In the genomic region with DNA sequence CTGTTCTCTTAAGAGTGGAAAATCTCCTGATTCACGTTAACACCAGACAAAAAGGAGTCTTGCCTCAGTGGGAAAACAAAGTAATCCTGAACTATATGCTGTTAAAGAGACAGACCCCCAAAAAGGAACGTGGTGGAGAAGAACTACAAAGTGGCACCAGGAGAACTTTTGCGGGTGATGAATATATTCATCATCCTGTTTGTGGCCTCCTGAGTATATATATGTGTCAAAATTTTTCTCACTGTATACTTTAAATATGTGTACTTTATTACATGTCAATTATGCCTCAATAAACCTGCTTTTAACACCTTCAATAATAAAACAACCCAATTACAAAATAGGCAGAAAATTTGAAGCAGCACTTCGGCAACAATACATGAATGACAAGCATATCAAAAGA, we compare ENCODE assay signal across 25 cellular contexts.
"Had no signal": no experiment of that assay in that cellular context is flagged by ENCODE, and none has a peak within 500 bp of the region (broad histone marks: within the 10 kb centered on the region; RNA-seq: fewer than 3 reads in every experiment).

No MANE protein-coding gene starts in this region.

- H3K27ac Mint-ChIP-seq: activated CD4-positive, alpha-beta T cell treated with anti-CD3 and anti-CD28 coated beads, Interleukin-2, amount 10 ng/mL, durations not matched to agents 24 days and 14 days; activated CD8-positive, alpha-beta memory T cell treated with anti-CD3 and anti-CD28 coated beads, Interleukin-2, amount 10 ng/mL, durations not matched to agents 7 days and 5 days; activated naive CD4-positive, alpha-beta T cell treated with anti-CD3 and anti-CD28 coated beads, Interleukin-2, amount 50 U/mL, for 24 hours; activated naive CD8-positive, alpha-beta T cell treated with anti-CD3 and anti-CD28 coated beads, Interleukin-2, amount 50 U/mL, for 24 hours; activated T-helper 1 cell treated with anti-CD3 and anti-CD28 coated beads, Interleukin-12 subunit alpha, Interleukin-12 subunit beta, Interleukin-2, Interleukin-4 antibody, amounts not matched to agents 30 ng/mL and 10 ng/mL and 1 ng/mL, durations not matched to agents 14 hours and 24 hours and 36 hours had no signal

- DNase-seq: activated CD4-positive, alpha-beta T cell treated with anti-CD3 and anti-CD28 coated beads for 1 hour; activated CD4-positive, alpha-beta T cell treated with anti-CD3 and anti-CD28 coated beads, Interleukin-2, amount 10 ng/mL, durations not matched to agents 24 days and 14 days; activated CD4-positive, alpha-beta T cell treated with anti-CD3 and anti-CD28 coated beads, Interleukin-2, amount 50 U/mL, for 48 hours; activated CD8-positive, alpha-beta memory T cell treated with anti-CD3 and anti-CD28 coated beads, Interleukin-2, amount 10 ng/mL, durations not matched to agents 7 days and 5 days; activated effector memory CD4-positive, alpha-beta T cell treated with Interleukin-2 at 50 U/mL for 16 hours; activated naive CD4-positive, alpha-beta T cell; activated naive CD8-positive, alpha-beta T cell treated with anti-CD3 and anti-CD28 coated beads, Interleukin-2, amount 50 U/mL, for 24 hours; activated T-cell treated with anti-CD3 and anti-CD28 coated beads, Interleukin-2, amount 50 U/mL, for 24 hours; amniotic stem cell; body of pancreas; NCI-H1092; NCI-H1417; NCI-H1930; NCI-H2171; NCI-H2227 treated with DMSO at 0.1 percent for 48 hours; NCI-H446 treated with DMSO at 0.1 percent for 48 hours; NCI-H526; NCI-H82; SIG-M5; T-helper 1 cell had no signal

- H3K36me3 ChIP-seq: ascending aorta had no signal

- H3K9ac ChIP-seq: KMS-11 had no signal

- H3K27me3 Mint-ChIP-seq: activated CD4-positive, alpha-beta T cell treated with anti-CD3 and anti-CD28 coated beads, Interleukin-2, amount 10 ng/mL, durations not matched to agents 24 days and 14 days; activated CD8-positive, alpha-beta memory T cell treated with anti-CD3 and anti-CD28 coated beads, Interleukin-2, amount 10 ng/mL, durations not matched to agents 7 days and 5 days; activated naive CD4-positive, alpha-beta T cell treated with anti-CD3 and anti-CD28 coated beads, Interleukin-2, amount 50 U/mL, for 24 hours; activated naive CD8-positive, alpha-beta T cell treated with anti-CD3 and anti-CD28 coated beads, Interleukin-2, amount 50 U/mL, for 24 hours; activated T-cell treated with anti-CD3 and anti-CD28 coated beads, Interleukin-2, amount 50 U/mL, for 24 hours had no signal

- H3K27ac ChIP-seq: ascending aorta, body of pancreas, KMS-11, SK-N-MC had no signal

- H3K4me3 Mint-ChIP-seq: activated CD4-positive, alpha-beta T cell treated with anti-CD3 and anti-CD28 coated beads, Interleukin-2, amount 10 ng/mL, durations not matched to agents 24 days and 14 days; activated CD8-positive, alpha-beta memory T cell treated with anti-CD3 and anti-CD28 coated beads, Interleukin-2, amount 10 ng/mL, durations not matched to agents 7 days and 5 days; activated naive CD4-positive, alpha-beta T cell treated with anti-CD3 and anti-CD28 coated beads, Interleukin-2, amount 50 U/mL, for 24 hours; activated naive CD8-positive, alpha-beta T cell treated with anti-CD3 and anti-CD28 coated beads, Interleukin-2, amount 50 U/mL, for 24 hours; activated T-cell treated with anti-CD3 and anti-CD28 coated beads, Interleukin-2, amount 50 U/mL, for 24 hours; activated T-helper 1 cell treated with anti-CD3 and anti-CD28 coated beads, Interleukin-12 subunit alpha, Interleukin-12 subunit beta, Interleukin-2, Interleukin-4 antibody, amounts not matched to agents 30 ng/mL and 10 ng/mL and 1 ng/mL, durations not matched to agents 14 hours and 24 hours and 36 hours had no signal

- H3K4me2 ChIP-seq: KMS-11 had no signal

- H3K27me3 ChIP-seq: ascending aorta, body of pancreas had no signal

- ATAC-seq: activated CD8-positive, alpha-beta memory T cell treated with anti-CD3 and anti-CD28 coated beads, Interleukin-2, amount 10 ng/mL, durations not matched to agents 7 days and 5 days; activated naive CD8-positive, alpha-beta T cell treated with anti-CD3 and anti-CD28 coated beads, Interleukin-2, amount 50 U/mL, for 24 hours; body of pancreas had no signal

- H3K4me3 ChIP-seq: ascending aorta, body of pancreas, SK-N-MC had no signal
